14 cellular contexts compared by ENCODE assay signal in genomic region chr1:30538906-30539855, GRCh38.
A peak's percentile ranks its signal among the peaks of the same experiment; 100 is the strongest.
DNase-seq lines count a peak whose midpoint lies in the region; ATAC-seq and TF ChIP-seq lines count a peak whose summit lies in the region.
"Had no signal": no experiment of that assay in that cellular context is flagged by ENCODE, and none has a peak within 500 bp of the region (broad histone marks: within the 10 kb centered on the region; RNA-seq: fewer than 3 reads in every experiment).

No MANE protein-coding gene starts in this region.

- intact Hi-C loops in natural killer cell (cut with micrococcal nuclease): no loop called here
- intact Hi-C loops in esophagus muscularis mucosa (cut with DNase I): no loop called here
- intact Hi-C loops in vagina (cut with DNase I): no loop called here

- peaks cover 0 to 9% of the 10 kb centered on the region in 2 donors for H3K27me3 Mint-ChIP-seq in natural killer cell treated with Interleukin-12 subunit alpha and Interleukin-12 subunit beta and Interleukin-15 and Interleukin-18, amount 100 ng/mL, for 72 hours
- H3K27me3 Mint-ChIP-seq in natural killer cell (ENCODE audit: low read depth in 2 of 2): no peaks in the 10 kb centered on the region
- no peaks in the 10 kb centered on the region for H3K27me3 Mint-ChIP-seq in neural crest cell (ENCODE audit: low read depth)
- H3K27me3 Mint-ChIP-seq in activated T-cell treated with anti-CD3 and anti-CD28 coated beads, Interleukin-2, amount 50 U/mL, for 24 hours: peaks cover 3% of the 10 kb centered on the region

- ATAC-seq in natural killer cell treated with Interleukin-12 subunit alpha and Interleukin-12 subunit beta and Interleukin-15 and Interleukin-18, amount 100 ng/mL, for 72 hours: no peak
- ATAC-seq in natural killer cell (no peak), GM21360 (IDR thresholded peaks at IDR 0.05; ENCODE audit: unreplicated experiment) (no peak)
- ATAC-seq: A549 had no signal

- no peaks in the 10 kb centered on the region for H3K36me3 Mint-ChIP-seq in natural killer cell treated with Interleukin-12 subunit alpha and Interleukin-12 subunit beta and Interleukin-15 and Interleukin-18, amount 100 ng/mL, for 72 hours
- H3K36me3 Mint-ChIP-seq in natural killer cell: no peaks in the 10 kb centered on the region
- no peaks in the 10 kb centered on the region for H3K36me3 Mint-ChIP-seq in neural crest cell (ENCODE audit: low read depth)
- H3K36me3 Mint-ChIP-seq in activated T-cell treated with anti-CD3 and anti-CD28 coated beads, Interleukin-2, amount 50 U/mL, for 24 hours (ENCODE audit: low read depth): no peaks in the 10 kb centered on the region
- H3K36me3 Mint-ChIP-seq: CD14-positive monocyte had no signal

- TF ChIP-seq POLR2A in esophagus muscularis mucosa (IDR thresholded peaks at IDR 0.05; ENCODE audit: low read depth) (no peak), vagina (IDR thresholded peaks at IDR 0.05) (no peak)

- H3K27ac Mint-ChIP-seq in natural killer cell treated with Interleukin-12 subunit alpha and Interleukin-12 subunit beta and Interleukin-15 and Interleukin-18, amount 100 ng/mL, for 72 hours: no peak overlapping the region
- H3K27ac Mint-ChIP-seq in natural killer cell: no peak overlapping the region
- H3K27ac Mint-ChIP-seq in neural crest cell (ENCODE audit: unreplicated experiment): peak overlapping the region; percentile 84
- no peak overlapping the region for H3K27ac Mint-ChIP-seq in activated T-cell treated with anti-CD3 and anti-CD28 coated beads, Interleukin-2, amount 50 U/mL, for 24 hours
- H3K27ac Mint-ChIP-seq: CD14-positive monocyte had no signal

- no peaks in the 10 kb centered on the region for H3K4me1 Mint-ChIP-seq in natural killer cell treated with Interleukin-12 subunit alpha and Interleukin-12 subunit beta and Interleukin-15 and Interleukin-18, amount 100 ng/mL, for 72 hours (ENCODE audit: low read depth in 2 of 2)
- no peaks in the 10 kb centered on the region for H3K4me1 Mint-ChIP-seq in natural killer cell
- H3K4me1 Mint-ChIP-seq in neural crest cell: peaks cover 27% of the 10 kb centered on the region
- no peaks in the 10 kb centered on the region for H3K4me1 Mint-ChIP-seq in activated T-cell treated with anti-CD3 and anti-CD28 coated beads, Interleukin-2, amount 50 U/mL, for 24 hours (ENCODE audit: low read depth)
- H3K4me1 Mint-ChIP-seq: CD14-positive monocyte had no signal

- H3K4me3 Mint-ChIP-seq in natural killer cell treated with Interleukin-12 subunit alpha and Interleukin-12 subunit beta and Interleukin-15 and Interleukin-18, amount 100 ng/mL, for 72 hours: no peak overlapping the region
- H3K4me3 Mint-ChIP-seq in natural killer cell (no peak overlapping the region), neural crest cell (no peak overlapping the region)
- no peak overlapping the region for H3K4me3 Mint-ChIP-seq in activated T-cell treated with anti-CD3 and anti-CD28 coated beads, Interleukin-2, amount 50 U/mL, for 24 hours
- H3K4me3 Mint-ChIP-seq: CD14-positive monocyte had no signal

- H3K36me3 ChIP-seq in esophagus muscularis mucosa (no peaks in the 10 kb centered on the region), vagina (no peaks in the 10 kb centered on the region)

- DNase-seq in natural killer cell treated with Interleukin-12 subunit alpha and Interleukin-12 subunit beta and Interleukin-15 and Interleukin-18, amount 100 ng/mL, for 72 hours (ENCODE audit: low spot score): peak; percentile 54
- no peak for DNase-seq in natural killer cell
- peak; percentile 92 for DNase-seq in esophagus muscularis mucosa (ENCODE audit: extremely low spot score)
- no peak for DNase-seq in neural crest cell (ENCODE audit: low read depth, low spot score)
- DNase-seq in vagina (ENCODE audit: extremely low spot score in 2 of 2): peak; percentile 64 to 77
- DNase-seq in effector CD8-positive, alpha-beta T cell (lab: John Stamatoyannopoulos, UW): no peak
- DNase-seq in activated T-cell treated with anti-CD3 and anti-CD28 coated beads, Interleukin-2, amount 50 U/mL, for 24 hours: no peak
- DNase-seq: DMS53, GF-D8, GM23248, H7 had no signal

- TF ChIP-seq CTCF in natural killer cell (IDR thresholded peaks at IDR 0.05): no peak
- TF ChIP-seq CTCF in esophagus muscularis mucosa (IDR thresholded peaks at IDR 0.05): no peak
- no peak for TF ChIP-seq CTCF in neural crest cell (conservative IDR thresholded peaks at IDR 0.05)
- TF ChIP-seq CTCF in vagina (IDR thresholded peaks at IDR 0.05): no peak

- H3K4me3 ChIP-seq in esophagus muscularis mucosa: no peak overlapping the region
- no peak overlapping the region for H3K4me3 ChIP-seq in vagina
- H3K4me3 ChIP-seq: A549, GM23248 had no signal

- 80% methylated on average over 12 of the region's 13 CpGs for WGBS in esophagus muscularis mucosa

- no peak overlapping the region for H3K27ac ChIP-seq in esophagus muscularis mucosa (replicated peaks in 1 of 4)
- no peak overlapping the region for H3K27ac ChIP-seq in vagina
- H3K27ac ChIP-seq: A549, GM23248 had no signal

- H3K4me1 ChIP-seq in esophagus muscularis mucosa (no peaks in the 10 kb centered on the region), vagina (no peaks in the 10 kb centered on the region)
- H3K4me1 ChIP-seq: A549 had no signal

- no peak for TF ChIP-seq EP300 in esophagus muscularis mucosa (IDR thresholded peaks at IDR 0.05)

- H3K9me3 ChIP-seq in esophagus muscularis mucosa: no peaks in the 10 kb centered on the region
- no peaks in the 10 kb centered on the region for H3K9me3 ChIP-seq in vagina
- H3K9me3 ChIP-seq: A549 had no signal

- H3K27me3 ChIP-seq in esophagus muscularis mucosa (peaks cover 0 to 3% (median 0%) of the 10 kb centered on the region in 4 donors), vagina (no peaks in the 10 kb centered on the region)

- no peaks in the 10 kb centered on the region for H3K9me3 Mint-ChIP-seq in natural killer cell treated with Interleukin-12 subunit alpha and Interleukin-12 subunit beta and Interleukin-15 and Interleukin-18, amount 100 ng/mL, for 72 hours
- H3K9me3 Mint-ChIP-seq in natural killer cell (no peaks in the 10 kb centered on the region), neural crest cell (peaks cover 2% of the 10 kb centered on the region)
- no peaks in the 10 kb centered on the region for H3K9me3 Mint-ChIP-seq in activated T-cell treated with anti-CD3 and anti-CD28 coated beads, Interleukin-2, amount 50 U/mL, for 24 hours

Comparison
In these comparisons a context has a peak if more than half of its experiments do, and no peak if none do; other contexts are left out.
1. DNase-seq: peak in natural killer cell treated with Interleukin-12 subunit alpha and Interleukin-12 subunit beta and Interleukin-15 and Interleukin-18, amount 100 ng/mL, for 72 hours (single experiment), esophagus muscularis mucosa (single experiment) and vagina (2 of 2); none in natural killer cell (single experiment), neural crest cell (single experiment), effector CD8-positive, alpha-beta T cell (single experiment) and activated T-cell treated with anti-CD3 and anti-CD28 coated beads, Interleukin-2, amount 50 U/mL, for 24 hours (single experiment).